In the genomic region with DNA sequence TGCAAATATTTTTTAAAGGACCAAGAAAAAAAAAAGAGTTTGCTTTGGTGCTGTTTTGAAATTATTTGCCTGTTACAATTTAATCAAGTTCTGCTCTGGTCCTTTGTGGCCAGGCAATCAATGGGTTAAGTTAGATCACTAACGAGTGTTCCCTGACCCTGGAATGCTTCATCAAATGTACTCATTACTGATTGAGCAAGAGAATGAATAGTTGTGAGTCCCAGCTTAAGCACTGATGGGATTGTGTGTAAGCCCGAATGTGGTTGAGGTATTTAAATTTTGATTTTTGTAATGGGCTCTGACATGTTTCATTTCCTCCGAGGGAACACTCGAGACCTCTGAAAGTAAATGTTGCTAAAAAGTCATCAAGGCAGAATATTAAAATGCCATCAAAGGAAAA, we compare ENCODE assay signal across 16 cellular contexts.
DNase-seq lines count a peak whose midpoint lies in the region; TF ChIP-seq lines count a peak whose summit lies in the region.
"Had no signal": no experiment of that assay in that cellular context is flagged by ENCODE, and none has a peak within 500 bp of the region (broad histone marks: within the 10 kb centered on the region; RNA-seq: fewer than 3 reads in every experiment).

No MANE protein-coding gene starts in this region.

- no peaks in the 10 kb centered on the region for H3K36me3 Mint-ChIP-seq in activated CD4-positive, alpha-beta T cell treated with anti-CD3 and anti-CD28 coated beads, Interleukin-2, amount 10 ng/mL, durations not matched to agents 24 days and 14 days (ENCODE audit: low read depth)
- H3K36me3 Mint-ChIP-seq: CD8-positive, alpha-beta T cell had no signal

- H3K27ac Mint-ChIP-seq in activated CD4-positive, alpha-beta T cell treated with anti-CD3 and anti-CD28 coated beads, Interleukin-2, amount 10 ng/mL, durations not matched to agents 24 days and 14 days = no peak overlapping the region
- H3K27ac Mint-ChIP-seq: B cell; CD8-positive, alpha-beta T cell had no signal

- CTCF ChIA-PET in RWPE1 (lab: Yijun Ruan, JAX) = no interaction called here

- H3K27me3 Mint-ChIP-seq in activated CD4-positive, alpha-beta T cell treated with anti-CD3 and anti-CD28 coated beads, Interleukin-2, amount 10 ng/mL, durations not matched to agents 24 days and 14 days = no peaks in the 10 kb centered on the region
- H3K27me3 Mint-ChIP-seq: B cell had no signal

- TF ChIP-seq CTCF in RWPE1 (conservative IDR thresholded peaks at IDR 0.05; ENCODE audit: low read depth) = no peak
- TF ChIP-seq CTCF in epithelial cell of esophagus (IDR thresholded peaks at IDR 0.05; ENCODE audit: insufficient read depth, low read depth, low read length, missing control alignments) = no peak
- TF ChIP-seq CTCF in adrenal gland (IDR thresholded peaks at IDR 0.05) = no peak

- H3K4me3 ChIP-seq in adipocyte (ENCODE audit: low read length) = no peak overlapping the region
- no peak overlapping the region for H3K4me3 ChIP-seq in epithelial cell of esophagus (ENCODE audit: low read length)
- no peak overlapping the region for H3K4me3 ChIP-seq in adrenal gland
- H3K4me3 ChIP-seq: BLaER1 treated with 17β-estradiol and CSF1 and Interleukin-3, amounts not matched to agents 10 nM and 100 nM; GM12878; HAP-1 had no signal

- H3K4me3 Mint-ChIP-seq in activated CD4-positive, alpha-beta T cell treated with anti-CD3 and anti-CD28 coated beads, Interleukin-2, amount 10 ng/mL, durations not matched to agents 24 days and 14 days = no peak overlapping the region
- H3K4me3 Mint-ChIP-seq: B cell; CD8-positive, alpha-beta T cell had no signal

- H3K4me1 Mint-ChIP-seq in activated CD4-positive, alpha-beta T cell treated with anti-CD3 and anti-CD28 coated beads, Interleukin-2, amount 10 ng/mL, durations not matched to agents 24 days and 14 days = no peaks in the 10 kb centered on the region
- H3K4me1 Mint-ChIP-seq: B cell had no signal

- intact Hi-C loops in adrenal gland (cut with DNase I) = no loop called here
- intact Hi-C loops in activated CD4-positive, alpha-beta T cell treated with anti-CD3 and anti-CD28 coated beads, Interleukin-2, amount 10 ng/mL, durations not matched to agents 24 days and 14 days (cut with micrococcal nuclease) = no loop called here

- WGBS in adrenal gland, 4 donors = 52 to 62% (median 59%) methylated on average over 4 of the region's 4 CpGs

- peak overlapping the region; percentile 2 for H3K9ac ChIP-seq in adipocyte (ENCODE audit: low read length)
- H3K9ac ChIP-seq: BLaER1 treated with 17β-estradiol and CSF1 and Interleukin-3, amounts not matched to agents 10 nM and 100 nM had no signal

- H3K36me3 ChIP-seq in adipocyte (ENCODE audit: control insufficient read depth, insufficient read depth, low read length, severe bottlenecking) (no peaks in the 10 kb centered on the region), adrenal gland (replicated peaks in 1 of 2) (no peaks in the 10 kb centered on the region)
- H3K36me3 ChIP-seq: BLaER1 treated with 17β-estradiol and CSF1 and Interleukin-3, amounts not matched to agents 10 nM and 100 nM; HAP-1 had no signal

- H3K27ac ChIP-seq in RWPE1 (no peak overlapping the region), adrenal gland (no peak overlapping the region)
- H3K27ac ChIP-seq: BLaER1 treated with 17β-estradiol and CSF1 and Interleukin-3, amounts not matched to agents 10 nM and 100 nM had no signal

- H3K27me3 ChIP-seq in adipocyte (replicated peaks; ENCODE audit: control insufficient read depth, insufficient read depth, low read length) (no peaks in the 10 kb centered on the region), adrenal gland (no peaks in the 10 kb centered on the region)
- H3K27me3 ChIP-seq: BLaER1 treated with 17β-estradiol and CSF1 and Interleukin-3, amounts not matched to agents 10 nM and 100 nM had no signal

- peaks cover 10% of the 10 kb centered on the region for H3K9me3 ChIP-seq in adipocyte (ENCODE audit: control insufficient read depth, low read length)
- H3K9me3 ChIP-seq in adrenal gland (replicated peaks in 1 of 3) = no peaks in the 10 kb centered on the region
- H3K9me3 ChIP-seq: HAP-1 had no signal

- H3K4me1 ChIP-seq in adipocyte (ENCODE audit: control insufficient read depth, insufficient read depth, low read length) (peaks cover 19% of the 10 kb centered on the region), adrenal gland (replicated peaks in 1 of 2) (no peaks in the 10 kb centered on the region)
- H3K4me1 ChIP-seq: HAP-1 had no signal

- no peaks in the 10 kb centered on the region for H3K9me3 Mint-ChIP-seq in activated CD4-positive, alpha-beta T cell treated with anti-CD3 and anti-CD28 coated beads, Interleukin-2, amount 10 ng/mL, durations not matched to agents 24 days and 14 days

- DNase-seq in RWPE1 (ENCODE audit: low spot score) (peak; percentile 5), adipocyte (ENCODE audit: low read depth) (no peak), epithelial cell of esophagus (ENCODE audit: low read depth) (peak; percentile 66), renal cortical epithelial cell (ENCODE audit: low read depth) (peak; percentile 1), adrenal gland (no peak), SHP77 treated with DMSO at 0.1 percent for 48 hours (lab: John Stamatoyannopoulos, UW) (no peak)
- DNase-seq in effector CD8-positive, alpha-beta T cell (lab: John Stamatoyannopoulos, UW) = no peak
- DNase-seq in activated CD4-positive, alpha-beta T cell treated with anti-CD3 and anti-CD28 coated beads, Interleukin-2, amount 10 ng/mL, durations not matched to agents 24 days and 14 days = no peak
- DNase-seq: Calu3; CD8-positive, alpha-beta T cell; DMS79 treated with DMSO at 0.1 percent for 48 hours; GF-D8 had no signal

- POLR2A ChIA-PET in RWPE1 (lab: Yijun Ruan, JAX; ENCODE audit: low non-redundant PET) = no interaction called here

- no peak for TF ChIP-seq POLR2A in adrenal gland (IDR thresholded peaks at IDR 0.05)

Comparison
In these comparisons a context has a peak if more than half of its experiments do, and no peak if none do; other contexts are left out.
1. DNase-seq: peak in RWPE1 (single experiment), epithelial cell of esophagus (single experiment) and renal cortical epithelial cell (single experiment); none in adipocyte (single experiment), adrenal gland (0 of 7), effector CD8-positive, alpha-beta T cell (single experiment), SHP77 treated with DMSO at 0.1 percent for 48 hours (single experiment) and activated CD4-positive, alpha-beta T cell treated with anti-CD3 and anti-CD28 coated beads, Interleukin-2, amount 10 ng/mL, durations not matched to agents 24 days and 14 days (single experiment).